Comparison of ENCODE assay signal across 8 cellular contexts in genomic region chr19:9945319-9945966, GRCh38. TPM values are rescaled to one million over a fixed set of nuclear protein-coding genes. Genes with fewer than 3 reads are reported as not detected.
DNase-seq lines count a peak whose midpoint lies in the region; ATAC-seq, FAIRE-seq and TF ChIP-seq lines count a peak whose summit lies in the region.

No MANE protein-coding gene starts in this region.

- H3K4me1 ChIP-seq in HCT116 (ENCODE audit: control insufficient read depth in 1 of 2, insufficient read depth in 2 of 2, low read length in 2 of 2) (peaks cover 0 to 13% of the 10 kb centered on the region in 2 experiments; a peak in 3 of 4 replicates), K562 (replicated peaks in 1 of 2; ENCODE audit: control insufficient read depth in 2 of 2, insufficient read depth in 2 of 2, low read length in 2 of 2) (peaks cover 15 to 18% of the 10 kb centered on the region in 2 experiments; a peak in 4 of 5 replicates), skeletal muscle satellite cell (ENCODE audit: control insufficient read depth, insufficient read depth, low read length) (peaks cover 24% of the 10 kb centered on the region)

- H3K27me3 ChIP-seq in HCT116 (ENCODE audit: insufficient read depth, low read length) (no peaks in the 10 kb centered on the region), K562 (ENCODE audit: control insufficient read depth in 2 of 2, insufficient read depth in 2 of 2, low read length in 2 of 2) (no peaks in the 10 kb centered on the region), skeletal muscle satellite cell (ENCODE audit: control insufficient read depth, insufficient read depth, low read length) (peaks cover 3% of the 10 kb centered on the region)
- peaks cover 3% of the 10 kb centered on the region for H3K27me3 ChIP-seq in CD4-positive, alpha-beta T cell (ENCODE audit: control insufficient read depth, insufficient read depth, low read length)

- CTCF ChIA-PET in HCT116 (lab: Charles Lee) (interaction anchor here (1.7 kb wide), 1 partner anchor 55 kb away, joined by 4 read pairs; no protein-coding TSS in a partner anchor), K562 (lab: Yijun Ruan, JAX; ENCODE audit: low intra/inter-chr PET ratio) (interaction anchor here (0.6 kb wide), 1 partner anchor 52 kb away, joined by 3 read pairs; no protein-coding TSS in a partner anchor)
- CTCF ChIA-PET in CD4-positive, alpha-beta T cell (lab: Charles Lee), result no interaction called here
- CTCF ChIA-PET in activated CD4-positive, alpha-beta T cell treated with anti-CD3 and anti-CD28 coated beads for 36 hours (lab: Charles Lee), result interaction anchor here (0.5 to 0.6 kb wide), 2 partner anchors 959 to 997 kb away, joined by 3 to 4 read pairs; no protein-coding TSS in a partner anchor

- WGBS in K562 (ENCODE audit: insufficient coverage, low coverage, missing lambda C conversion rate), result 21% methylated on average over 15 of the region's 18 CpGs

- in situ Hi-C loops in K562 (cut with MboI), result no loop called here

- H3K79me2 ChIP-seq in HCT116 (ENCODE audit: insufficient read depth, low read length), result no peaks in the 10 kb centered on the region
- H3K79me2 ChIP-seq in K562 (ENCODE audit: control insufficient read depth, insufficient read depth, low read length), result no peaks in the 10 kb centered on the region

- DNase-seq in HCT116 (ENCODE audit: low read depth, low spot score) (no peak), K562 (ENCODE audit: extremely low read depth in 1 of 4, low spot score in 3 of 4) (peak; percentile 71 to 78 (median 75)), hypothalamus (lab: John Stamatoyannopoulos, UW) (peak in 44 of 51 donors; percentile 3 to 83 (median 54))
- DNase-seq in CD4-positive, alpha-beta T cell, result no peak
- DNase-seq in activated CD4-positive, alpha-beta T cell treated with anti-CD3 and anti-CD28 coated beads for 36 hours, result no peak

- FAIRE-seq in K562 (lab: Jason Lieb, UNC), result no peak

- TF ChIP-seq EP300 in K562 (IDR thresholded peaks at IDR 0.05; ENCODE audit: low read length), result no peak

- peaks cover 41% of the 10 kb centered on the region for H3K27me3 Mint-ChIP-seq in CD4-positive, alpha-beta T cell
- H3K27me3 Mint-ChIP-seq in activated CD4-positive, alpha-beta T cell treated with anti-CD3 and anti-CD28 coated beads for 36 hours, result peaks cover 22% of the 10 kb centered on the region

- no peak overlapping the region for H3K4me3 ChIP-seq in HCT116 (replicated peaks in 1 of 2; ENCODE audit: low read depth in 1 of 2, low read length in 2 of 2)
- no peak overlapping the region for H3K4me3 ChIP-seq in K562
- peak overlapping the region; percentile 43 for H3K4me3 ChIP-seq in skeletal muscle satellite cell (ENCODE audit: low read length)

- intact Hi-C loops in HCT116 (cut with micrococcal nuclease) (no loop called here), K562 (cut with micrococcal nuclease) (no loop called here)
- intact Hi-C loops in CD4-positive, alpha-beta T cell (cut with DNase I, micrococcal nuclease), result no loop called here
- intact Hi-C loops in activated CD4-positive, alpha-beta T cell treated with anti-CD3 and anti-CD28 coated beads for 36 hours (cut with DNase I, micrococcal nuclease), result no loop called here

- H3K36me3 ChIP-seq in HCT116 (ENCODE audit: control insufficient read depth in 1 of 2, insufficient read depth in 2 of 2, low read length in 2 of 2) (no peaks in the 10 kb centered on the region), K562 (ENCODE audit: control insufficient read depth, insufficient read depth, low read length) (no peaks in the 10 kb centered on the region), skeletal muscle satellite cell (ENCODE audit: insufficient read depth, low read length) (no peaks in the 10 kb centered on the region)

- H3K9ac ChIP-seq in HCT116 (ENCODE audit: low read length), result 0 out of 2 replicates have a peak overlapping the region, but pooled peaks have one; percentile 16
- peak overlapping the region; percentile 10 to 62; a peak in 3 of 4 replicates for H3K9ac ChIP-seq in K562 (ENCODE audit: insufficient read depth in 1 of 2, low read depth in 2 of 2, low read length in 2 of 2)
- peak overlapping the region; percentile 66 for H3K9ac ChIP-seq in skeletal muscle satellite cell (ENCODE audit: low read depth, low read length)

- peak; percentile 76 for ATAC-seq in HCT116
- peak; percentile 89 for ATAC-seq in K562
- ATAC-seq in HG02678 (IDR thresholded peaks at IDR 0.05; ENCODE audit: unreplicated experiment), result no peak
- ATAC-seq in GM19023 (IDR thresholded peaks at IDR 0.05; ENCODE audit: unreplicated experiment), result no peak
- ATAC-seq in CD4-positive, alpha-beta T cell (ENCODE audit: poor library complexity), result no peak
- ATAC-seq in activated CD4-positive, alpha-beta T cell treated with anti-CD3 and anti-CD28 coated beads for 36 hours, result no peak

- H3K36me3 Mint-ChIP-seq in CD4-positive, alpha-beta T cell (ENCODE audit: low read depth), result no peaks in the 10 kb centered on the region
- H3K36me3 Mint-ChIP-seq in activated CD4-positive, alpha-beta T cell treated with anti-CD3 and anti-CD28 coated beads for 36 hours (ENCODE audit: low read depth), result no peaks in the 10 kb centered on the region

- no peaks in the 10 kb centered on the region for H3K4me1 Mint-ChIP-seq in CD4-positive, alpha-beta T cell (ENCODE audit: low read depth)
- no peaks in the 10 kb centered on the region for H3K4me1 Mint-ChIP-seq in activated CD4-positive, alpha-beta T cell treated with anti-CD3 and anti-CD28 coated beads for 36 hours

- H3K27ac ChIP-seq in HCT116 (ENCODE audit: low read depth, low read length) (no peak overlapping the region), K562 (ENCODE audit: extremely low read depth, low read depth, low read length) (no peak overlapping the region; the same call in 1 of the 3 replicates)
- H3K27ac ChIP-seq in CD4-positive, alpha-beta T cell (ENCODE audit: low read depth, low read length), result no peak overlapping the region

- H3K9me3 ChIP-seq in HCT116 (ENCODE audit: control insufficient read depth in 1 of 2, insufficient read depth in 1 of 2, low read depth in 1 of 2, low read length in 2 of 2) (peaks cover 0 to 10% of the 10 kb centered on the region in 2 experiments; a peak in 1 of 4 replicates), K562 (replicated peaks; ENCODE audit: control insufficient read depth, insufficient read depth, low read depth, low read length) (no peaks in the 10 kb centered on the region), skeletal muscle satellite cell (replicated peaks; ENCODE audit: low read length) (peaks cover 6% of the 10 kb centered on the region)
- H3K9me3 ChIP-seq in CD4-positive, alpha-beta T cell (ENCODE audit: control insufficient read depth, low read length), result peaks cover 15% of the 10 kb centered on the region

- H3K4me2 ChIP-seq in HCT116 (ENCODE audit: low read length) (peak overlapping the region; percentile 48), K562 (ENCODE audit: insufficient read depth, low read length) (peak overlapping the region; percentile 39; the same call in 1 of the 2 replicates), skeletal muscle satellite cell (ENCODE audit: low read length) (peak overlapping the region; percentile 73)

- POLR2A ChIA-PET in HCT116 (lab: Charles Lee) (interaction anchor here (0.7 kb wide), 1 partner anchor 344 kb away, joined by 3 read pairs; the partner anchor contains the start of gene ICAM5), K562 (lab: Yijun Ruan, JAX) (interaction anchor here (0.6 to 1.1 kb wide), 2 partner anchors 9 to 84 kb away, joined by 3 read pairs; no protein-coding TSS in a partner anchor)
- POLR2A ChIA-PET in CD4-positive, alpha-beta T cell (lab: Charles Lee), result no interaction called here
- POLR2A ChIA-PET in activated CD4-positive, alpha-beta T cell treated with anti-CD3 and anti-CD28 coated beads for 36 hours (lab: Charles Lee), result no interaction called here

- H3K9me3 Mint-ChIP-seq in CD4-positive, alpha-beta T cell, result peaks cover 2% of the 10 kb centered on the region
- peaks cover 8% of the 10 kb centered on the region for H3K9me3 Mint-ChIP-seq in activated CD4-positive, alpha-beta T cell treated with anti-CD3 and anti-CD28 coated beads for 36 hours (ENCODE audit: low read depth)

- H3K9me2 ChIP-seq in HCT116 (ENCODE audit: insufficient read depth), result no peaks in the 10 kb centered on the region

- BruUV-seq in HCT116 (replicated peaks; lab: Mats Ljungman, UMichigan), result no TSS peak
- BruUV-seq in K562 (replicated peaks; lab: Mats Ljungman, UMichigan), result no TSS peak

- TF ChIP-seq CTCF in HCT116 (IDR thresholded peaks at IDR 0.05 in 2 of 3, conservative IDR thresholded peaks at IDR 0.05 in 1 of 3; ENCODE audit: borderline replicate concordance in 1 of 3, insufficient read depth in 1 of 3, low read depth in 2 of 3, low read length in 2 of 3), result no peak
- TF ChIP-seq CTCF in K562 (IDR thresholded peaks at IDR 0.05 in 2 of 3, conservative IDR thresholded peaks at IDR 0.05 in 1 of 3; ENCODE audit: insufficient read depth in 2 of 3, low read depth in 1 of 3, low read length in 3 of 3), result no peak
- no peak for TF ChIP-seq CTCF in CD4-positive, alpha-beta T cell (IDR thresholded peaks at IDR 0.05)

- H3K27ac Mint-ChIP-seq in CD4-positive, alpha-beta T cell, result no peak overlapping the region
- no peak overlapping the region for H3K27ac Mint-ChIP-seq in activated CD4-positive, alpha-beta T cell treated with anti-CD3 and anti-CD28 coated beads for 36 hours

- no peaks in the 10 kb centered on the region for H3K9me1 ChIP-seq in K562 (ENCODE audit: control insufficient read depth, insufficient read depth, low read length)

- H3K4me3 Mint-ChIP-seq in CD4-positive, alpha-beta T cell, result no peak overlapping the region
- H3K4me3 Mint-ChIP-seq in activated CD4-positive, alpha-beta T cell treated with anti-CD3 and anti-CD28 coated beads for 36 hours, result no peak overlapping the region

- TF ChIP-seq POLR2A in HCT116 (IDR thresholded peaks at IDR 0.05; ENCODE audit: borderline replicate concordance, extremely low read depth, insufficient read depth, insufficient read length), result no peak
- no peak for TF ChIP-seq POLR2A in K562 (conservative IDR thresholded peaks at IDR 0.05)

- H4K20me1 ChIP-seq in HCT116 (ENCODE audit: insufficient read depth) (no peaks in the 10 kb centered on the region), K562 (replicated peaks; ENCODE audit: control insufficient read depth, insufficient read depth, low read length) (no peaks in the 10 kb centered on the region)

- H2AFZ ChIP-seq in HCT116 (ENCODE audit: low read depth, low read length, poor library complexity, severe bottlenecking) (peak overlapping the region; percentile 89), K562 (ENCODE audit: low read depth, low read length) (peak overlapping the region; percentile 96)

- TF ChIP-seq RAD21 in HCT116 (IDR thresholded peaks at IDR 0.05; ENCODE audit: low read depth), result no peak
- TF ChIP-seq RAD21 in K562 (CRISPR knock-in tag; conservative IDR thresholded peaks at IDR 0.05 in 1 of 2, IDR thresholded peaks at IDR 0.05 in 1 of 2), result no peak

- RAD21 ChIA-PET in HCT116 (lab: Charles Lee; ENCODE audit: low non-redundant PET in 1 of 2, low total read pairs in 2 of 2, uncharacterized antibody in 2 of 2, unreplicated experiment in 2 of 2), result no interaction called here

RNA-seq across cellular contexts. Expression of gene OLFM2, which starts 9.1 kb away (rescaled TPM):
- 19.9 TPM for total RNA-seq in HCT116 (2021; ENCODE audit: unreplicated experiment)
- 27.2 and 28.0 TPM in 2 replicates for polyA plus RNA-seq in HCT116 (2012)
- total RNA-seq in K562 (2011; cell fraction: chromatin; rRNA removed; ENCODE audit: low replicate concordance), result 0.40 and 2.1 TPM in 2 replicates
- total RNA-seq in K562 (2011; cell fraction: nucleolus; rRNA removed), result 1.8 and 3.2 TPM in 2 replicates
- 1.2 and 2.6 TPM in 2 replicates for total RNA-seq in K562 (2011; cell fraction: nucleoplasm; rRNA removed)
- 0.23 TPM in 1 of 2 replicates, not detected in the other for total RNA-seq in K562 (2014; rRNA removed)
- not detected in 2 replicates for total RNA-seq in K562 (2014; rRNA removed; fragmentation: Illumina TruSeq; extraction: Trizol)
- total RNA-seq in K562 (2015; rRNA removed; fragmentation: Illumina TruSeq; extraction: Trizol), result not detected in 2 replicates
- total RNA-seq in K562 (2021), result 0.33 and 0.67 TPM in 2 replicates
- polyA plus RNA-seq in K562 (2011; rRNA removed), result 0.31 and 0.45 TPM in 2 replicates
- polyA plus RNA-seq in K562 (2011; cell fraction: cytosol; rRNA removed), result 0.44 and 1.4 TPM in 2 replicates
- 0.44 and 0.45 TPM in 2 replicates for polyA plus RNA-seq in K562 (2011; cell fraction: nucleus; rRNA removed)
- 0.17 and 0.22 TPM in 2 replicates for polyA plus RNA-seq in K562 (2012)
- polyA plus RNA-seq in K562 (2014; fragmentation: Illumina TruSeq; extraction: Trizol), result 0.10 and 0.44 TPM in 2 replicates
- polyA plus RNA-seq in K562 (2014; fragmentation: Nextera tagmentation; extraction: Ambion mirVana), result not detected
- 0.17 and 0.53 TPM in 2 replicates for polyA plus RNA-seq in K562 (2014; rRNA removed)
- polyA minus RNA-seq in K562 (2011; rRNA and poly(A)+ RNA removed), result 0.39 TPM in 1 of 2 replicates, not detected in the other
- not detected in 2 replicates for polyA minus RNA-seq in K562 (2011; cell fraction: cytosol; rRNA and poly(A)+ RNA removed)
- not detected in 2 replicates for polyA minus RNA-seq in K562 (2011; cell fraction: nucleus; rRNA and poly(A)+ RNA removed)
- 0.25 and 5.9 TPM in 2 replicates for total RNA-seq in skeletal muscle satellite cell (2012; rRNA removed)
- 1 to 10 TPM; 4.1 to 4.8 TPM for total RNA-seq in CD4-positive, alpha-beta T cell
- 1 to 10 TPM; 1.3 to 1.8 TPM for total RNA-seq in activated CD4-positive, alpha-beta T cell treated with anti-CD3 and anti-CD28 coated beads for 36 hours

Comparison
In these comparisons a context has a peak if more than half of its experiments do, and no peak if none do; other contexts are left out.
1. ATAC-seq: peak in HCT116 (single experiment) and K562 (single experiment); none in HG02678 (single experiment), GM19023 (single experiment), CD4-positive, alpha-beta T cell (single experiment) and activated CD4-positive, alpha-beta T cell treated with anti-CD3 and anti-CD28 coated beads for 36 hours (single experiment).
2. DNase-seq: peak in K562 (4 of 4) and hypothalamus (44 of 51); none in HCT116 (single experiment), CD4-positive, alpha-beta T cell (0 of 10) and activated CD4-positive, alpha-beta T cell treated with anti-CD3 and anti-CD28 coated beads for 36 hours (single experiment).
3. H3K9ac ChIP-seq: peak in every context shown above with its lines; median percentile 66 in skeletal muscle satellite cell; 36 in K562; 16 in HCT116.
4. POLR2A ChIA-PET loops: an anchor here in HCT116 (0.7 kb wide) and K562 (0.6 to 1.1 kb wide); none called in CD4-positive, alpha-beta T cell and activated CD4-positive, alpha-beta T cell treated with anti-CD3 and anti-CD28 coated beads for 36 hours.
5. Of the 22 proteins assayed by ChIP-seq in both K562 and HCT116: peak only in K562: EGR1, FOSL1, JUND and MAX; only in HCT116: none; in both: none; in neither: 17; mixed calls (peak in some experiments, not most) for 1.
6. Peak in every context shown above with its lines, with median percentiles within 50 percentile points of each other: H3K4me2 ChIP-seq.